In genomic region chrX:53594354-53594753, GRCh38 we compare ENCODE assay signal across 1 cellular context.
A peak's percentile ranks its signal among the peaks of the same experiment; 100 is the strongest.
TF ChIP-seq lines count a peak whose summit lies in the region.

No MANE protein-coding gene starts in this region.

TF ChIP-seq in SK-N-SH, 30 proteins besides CTCF, POLR2A, EP300 and RAD21 (continued from another document):
- no peak for TF ChIP-seq REST (IDR thresholded peaks at IDR 0.05; ENCODE audit: low read depth, low read length)
- TF ChIP-seq EZH2phosphoT487 (IDR thresholded peaks at IDR 0.05; ENCODE audit: borderline replicate concordance, low read depth) = no peak
- TF ChIP-seq RXRA (IDR thresholded peaks at IDR 0.05; ENCODE audit: borderline replicate concordance, low read depth) = no peak
- 0 out of 2 replicates have a peak, but pooled peaks have one; percentile 12 for TF ChIP-seq TCF12 (IDR thresholded peaks at IDR 0.05)
- no peak for TF ChIP-seq NFIC (IDR thresholded peaks at IDR 0.05; ENCODE audit: borderline replicate concordance)
- TF ChIP-seq PBX3 (IDR thresholded peaks at IDR 0.05) = no peak
- no peak for TF ChIP-seq POLR2AphosphoS5 (IDR thresholded peaks at IDR 0.05; ENCODE audit: low read depth, low read length)
- no peak for TF ChIP-seq TEAD4 (IDR thresholded peaks at IDR 0.05; ENCODE audit: borderline replicate concordance, insufficient read depth)
- TF ChIP-seq JUND (IDR thresholded peaks at IDR 0.05) = 0 out of 2 replicates have a peak, but pooled peaks have one; percentile 23
- no peak for TF ChIP-seq ZBTB33 (IDR thresholded peaks at IDR 0.05; ENCODE audit: borderline replicate concordance, low read depth)
- no peak for TF ChIP-seq RCOR1 (IDR thresholded peaks at IDR 0.05; ENCODE audit: low read length)
- no peak for TF ChIP-seq FOXM1 (IDR thresholded peaks at IDR 0.05; ENCODE audit: low read depth)
- TF ChIP-seq MEF2A (IDR thresholded peaks at IDR 0.05; ENCODE audit: borderline replicate concordance, low read depth) = no peak
- TF ChIP-seq MXI1 (IDR thresholded peaks at IDR 0.05; ENCODE audit: low read depth, low read length) = no peak
- TF ChIP-seq FOSL2 (IDR thresholded peaks at IDR 0.05; ENCODE audit: borderline replicate concordance, low read depth) = peak; percentile 14; the same call in 1 of the 2 replicates
- no peak for TF ChIP-seq GABPA (IDR thresholded peaks at IDR 0.05; ENCODE audit: low read depth)
TF ChIP-seq in SK-N-SH: peak in this region for 3.
